Comparison of ENCODE assay signal across 2 cellular contexts in genomic region chr11:131750692-131751091, GRCh38.
TF ChIP-seq lines count a peak whose summit lies in the region.

No MANE protein-coding gene starts in this region.

TF ChIP-seq in IMR-90, 13 proteins besides CTCF, POLR2A, EP300 and RAD21 (continued from another document):
- TF ChIP-seq ELK1 (IDR thresholded peaks at IDR 0.05; ENCODE audit: borderline replicate concordance, low read depth, low read length) = no peak
- TF ChIP-seq, protein P1, sequence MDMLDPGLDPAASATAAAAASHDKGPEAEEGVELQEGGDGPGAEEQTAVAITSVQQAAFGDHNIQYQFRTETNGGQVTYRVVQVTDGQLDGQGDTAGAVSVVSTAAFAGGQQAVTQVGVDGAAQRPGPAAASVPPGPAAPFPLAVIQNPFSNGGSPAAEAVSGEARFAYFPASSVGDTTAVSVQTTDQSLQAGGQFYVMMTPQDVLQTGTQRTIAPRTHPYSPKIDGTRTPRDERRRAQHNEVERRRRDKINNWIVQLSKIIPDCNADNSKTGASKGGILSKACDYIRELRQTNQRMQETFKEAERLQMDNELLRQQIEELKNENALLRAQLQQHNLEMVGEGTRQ (IDR thresholded peaks at IDR 0.05; ENCODE audit: low read depth, low read length) = no peak
- TF ChIP-seq BHLHE40 (IDR thresholded peaks at IDR 0.05; ENCODE audit: low read depth, low read length) = no peak
- no peak for TF ChIP-seq CHD1 (IDR thresholded peaks at IDR 0.05; ENCODE audit: low read depth, low read length)
- no peak for TF ChIP-seq MAFK (IDR thresholded peaks at IDR 0.05; ENCODE audit: low read depth, low read length)
- no peak for TF ChIP-seq FOS (IDR thresholded peaks at IDR 0.05; ENCODE audit: low read depth, low read length)

TF ChIP-seq in WTC11, 78 proteins besides CTCF, POLR2A, EP300 and RAD21:
- TF ChIP-seq FOXP4 (CRISPR knock-in tag; IDR thresholded peaks at IDR 0.05) = no peak
- no peak for TF ChIP-seq RELA (CRISPR knock-in tag; IDR thresholded peaks at IDR 0.05; ENCODE audit: borderline replicate concordance)
- no peak for TF ChIP-seq SMAD4 (CRISPR knock-in tag; IDR thresholded peaks at IDR 0.05)
- TF ChIP-seq, protein P2, sequence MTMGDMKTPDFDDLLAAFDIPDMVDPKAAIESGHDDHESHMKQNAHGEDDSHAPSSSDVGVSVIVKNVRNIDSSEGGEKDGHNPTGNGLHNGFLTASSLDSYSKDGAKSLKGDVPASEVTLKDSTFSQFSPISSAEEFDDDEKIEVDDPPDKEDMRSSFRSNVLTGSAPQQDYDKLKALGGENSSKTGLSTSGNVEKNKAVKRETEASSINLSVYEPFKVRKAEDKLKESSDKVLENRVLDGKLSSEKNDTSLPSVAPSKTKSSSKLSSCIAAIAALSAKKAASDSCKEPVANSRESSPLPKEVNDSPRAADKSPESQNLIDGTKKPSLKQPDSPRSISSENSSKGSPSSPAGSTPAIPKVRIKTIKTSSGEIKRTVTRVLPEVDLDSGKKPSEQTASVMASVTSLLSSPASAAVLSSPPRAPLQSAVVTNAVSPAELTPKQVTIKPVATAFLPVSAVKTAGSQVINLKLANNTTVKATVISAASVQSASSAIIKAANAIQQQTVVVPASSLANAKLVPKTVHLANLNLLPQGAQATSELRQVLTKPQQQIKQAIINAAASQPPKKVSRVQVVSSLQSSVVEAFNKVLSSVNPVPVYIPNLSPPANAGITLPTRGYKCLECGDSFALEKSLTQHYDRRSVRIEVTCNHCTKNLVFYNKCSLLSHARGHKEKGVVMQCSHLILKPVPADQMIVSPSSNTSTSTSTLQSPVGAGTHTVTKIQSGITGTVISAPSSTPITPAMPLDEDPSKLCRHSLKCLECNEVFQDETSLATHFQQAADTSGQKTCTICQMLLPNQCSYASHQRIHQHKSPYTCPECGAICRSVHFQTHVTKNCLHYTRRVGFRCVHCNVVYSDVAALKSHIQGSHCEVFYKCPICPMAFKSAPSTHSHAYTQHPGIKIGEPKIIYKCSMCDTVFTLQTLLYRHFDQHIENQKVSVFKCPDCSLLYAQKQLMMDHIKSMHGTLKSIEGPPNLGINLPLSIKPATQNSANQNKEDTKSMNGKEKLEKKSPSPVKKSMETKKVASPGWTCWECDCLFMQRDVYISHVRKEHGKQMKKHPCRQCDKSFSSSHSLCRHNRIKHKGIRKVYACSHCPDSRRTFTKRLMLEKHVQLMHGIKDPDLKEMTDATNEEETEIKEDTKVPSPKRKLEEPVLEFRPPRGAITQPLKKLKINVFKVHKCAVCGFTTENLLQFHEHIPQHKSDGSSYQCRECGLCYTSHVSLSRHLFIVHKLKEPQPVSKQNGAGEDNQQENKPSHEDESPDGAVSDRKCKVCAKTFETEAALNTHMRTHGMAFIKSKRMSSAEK (CRISPR knock-in tag; IDR thresholded peaks at IDR 0.05; ENCODE audit: borderline replicate concordance) = no peak
- TF ChIP-seq, protein P3, sequence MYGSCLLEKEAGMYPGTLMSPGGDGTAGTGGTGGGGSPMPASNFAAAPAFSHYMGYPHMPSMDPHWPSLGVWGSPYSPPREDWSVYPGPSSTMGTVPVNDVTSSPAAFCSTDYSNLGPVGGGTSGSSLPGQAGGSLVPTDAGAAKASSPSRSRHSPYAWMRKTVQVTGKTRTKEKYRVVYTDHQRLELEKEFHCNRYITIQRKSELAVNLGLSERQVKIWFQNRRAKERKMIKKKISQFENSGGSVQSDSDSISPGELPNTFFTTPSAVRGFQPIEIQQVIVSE (CRISPR knock-in tag; IDR thresholded peaks at IDR 0.05; ENCODE audit: borderline replicate concordance) = no peak
- no peak for TF ChIP-seq ESRRA (CRISPR knock-in tag; IDR thresholded peaks at IDR 0.05; ENCODE audit: borderline replicate concordance)
- TF ChIP-seq MAX (CRISPR knock-in tag; IDR thresholded peaks at IDR 0.05) = no peak
- no peak for TF ChIP-seq TP53 (CRISPR knock-in tag; IDR thresholded peaks at IDR 0.05)
- TF ChIP-seq ZNF138 (CRISPR knock-in tag; conservative IDR thresholded peaks at IDR 0.05) = no peak
- TF ChIP-seq, protein P4, sequence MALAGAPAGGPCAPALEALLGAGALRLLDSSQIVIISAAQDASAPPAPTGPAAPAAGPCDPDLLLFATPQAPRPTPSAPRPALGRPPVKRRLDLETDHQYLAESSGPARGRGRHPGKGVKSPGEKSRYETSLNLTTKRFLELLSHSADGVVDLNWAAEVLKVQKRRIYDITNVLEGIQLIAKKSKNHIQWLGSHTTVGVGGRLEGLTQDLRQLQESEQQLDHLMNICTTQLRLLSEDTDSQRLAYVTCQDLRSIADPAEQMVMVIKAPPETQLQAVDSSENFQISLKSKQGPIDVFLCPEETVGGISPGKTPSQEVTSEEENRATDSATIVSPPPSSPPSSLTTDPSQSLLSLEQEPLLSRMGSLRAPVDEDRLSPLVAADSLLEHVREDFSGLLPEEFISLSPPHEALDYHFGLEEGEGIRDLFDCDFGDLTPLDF (CRISPR knock-in tag; IDR thresholded peaks at IDR 0.05) = no peak
- TF ChIP-seq ZNF219 (CRISPR knock-in tag; IDR thresholded peaks at IDR 0.05; ENCODE audit: borderline replicate concordance) = no peak
- no peak for TF ChIP-seq SP1 (CRISPR knock-in tag; conservative IDR thresholded peaks at IDR 0.05)
- no peak for TF ChIP-seq ZNF281 (CRISPR knock-in tag; IDR thresholded peaks at IDR 0.05)
- no peak for TF ChIP-seq IRF1 (CRISPR knock-in tag; IDR thresholded peaks at IDR 0.05)
- TF ChIP-seq, protein P5, sequence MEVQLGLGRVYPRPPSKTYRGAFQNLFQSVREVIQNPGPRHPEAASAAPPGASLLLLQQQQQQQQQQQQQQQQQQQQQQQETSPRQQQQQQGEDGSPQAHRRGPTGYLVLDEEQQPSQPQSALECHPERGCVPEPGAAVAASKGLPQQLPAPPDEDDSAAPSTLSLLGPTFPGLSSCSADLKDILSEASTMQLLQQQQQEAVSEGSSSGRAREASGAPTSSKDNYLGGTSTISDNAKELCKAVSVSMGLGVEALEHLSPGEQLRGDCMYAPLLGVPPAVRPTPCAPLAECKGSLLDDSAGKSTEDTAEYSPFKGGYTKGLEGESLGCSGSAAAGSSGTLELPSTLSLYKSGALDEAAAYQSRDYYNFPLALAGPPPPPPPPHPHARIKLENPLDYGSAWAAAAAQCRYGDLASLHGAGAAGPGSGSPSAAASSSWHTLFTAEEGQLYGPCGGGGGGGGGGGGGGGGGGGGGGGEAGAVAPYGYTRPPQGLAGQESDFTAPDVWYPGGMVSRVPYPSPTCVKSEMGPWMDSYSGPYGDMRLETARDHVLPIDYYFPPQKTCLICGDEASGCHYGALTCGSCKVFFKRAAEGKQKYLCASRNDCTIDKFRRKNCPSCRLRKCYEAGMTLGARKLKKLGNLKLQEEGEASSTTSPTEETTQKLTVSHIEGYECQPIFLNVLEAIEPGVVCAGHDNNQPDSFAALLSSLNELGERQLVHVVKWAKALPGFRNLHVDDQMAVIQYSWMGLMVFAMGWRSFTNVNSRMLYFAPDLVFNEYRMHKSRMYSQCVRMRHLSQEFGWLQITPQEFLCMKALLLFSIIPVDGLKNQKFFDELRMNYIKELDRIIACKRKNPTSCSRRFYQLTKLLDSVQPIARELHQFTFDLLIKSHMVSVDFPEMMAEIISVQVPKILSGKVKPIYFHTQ (CRISPR knock-in tag; IDR thresholded peaks at IDR 0.05) = no peak
- no peak for TF ChIP-seq FOXJ3 (CRISPR knock-in tag; IDR thresholded peaks at IDR 0.05; ENCODE audit: borderline replicate concordance)
- no peak for TF ChIP-seq GRHL2 (CRISPR knock-in tag; IDR thresholded peaks at IDR 0.05; ENCODE audit: insufficient replicate concordance, severe bottlenecking)
